Comparison of ENCODE assay signal across 8 cellular contexts in the genomic region with DNA sequence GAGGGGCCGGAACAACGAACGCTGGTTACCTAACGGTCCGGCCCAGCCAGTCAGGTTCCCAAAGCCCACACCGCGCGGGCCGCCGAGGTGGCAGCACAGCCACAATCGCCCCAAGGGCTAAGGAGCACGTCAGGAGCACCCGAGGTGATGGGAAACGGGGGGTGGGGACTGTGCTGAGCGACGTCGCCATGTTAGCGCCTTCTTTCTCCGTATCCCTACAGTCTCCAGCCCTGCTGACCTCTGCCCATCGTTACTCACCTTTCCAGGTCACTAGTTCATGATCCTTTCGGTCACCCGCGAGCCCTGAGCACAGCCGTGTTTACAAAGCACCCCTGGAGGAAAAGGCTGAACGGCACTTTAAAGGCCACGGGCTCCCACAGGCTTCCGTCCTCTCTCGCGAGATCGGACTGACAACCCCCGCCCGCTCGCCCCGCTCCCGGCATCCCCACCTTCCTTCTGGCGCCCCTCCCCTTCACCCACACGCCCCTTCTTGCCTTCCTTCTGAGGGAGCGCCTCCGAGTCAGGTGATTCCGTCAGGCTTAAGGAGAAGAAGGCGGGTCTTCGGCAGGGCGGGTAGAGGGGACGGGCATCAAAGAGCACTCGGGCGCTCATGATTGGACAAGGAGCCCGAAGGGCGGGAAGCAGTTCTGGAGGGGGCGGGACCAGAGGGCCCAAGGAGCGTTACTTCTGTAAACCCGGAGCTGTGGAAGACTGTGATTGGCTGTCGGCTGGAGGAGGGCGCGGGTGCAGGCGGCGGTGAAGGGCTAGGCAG. TPM values are rescaled to one million over a fixed set of nuclear protein-coding genes. Genes with fewer than 3 reads are reported as not detected.
DNase-seq lines count a peak whose midpoint lies in the region; ATAC-seq, FAIRE-seq and TF ChIP-seq lines count a peak whose summit lies in the region.

A gene with protein sequence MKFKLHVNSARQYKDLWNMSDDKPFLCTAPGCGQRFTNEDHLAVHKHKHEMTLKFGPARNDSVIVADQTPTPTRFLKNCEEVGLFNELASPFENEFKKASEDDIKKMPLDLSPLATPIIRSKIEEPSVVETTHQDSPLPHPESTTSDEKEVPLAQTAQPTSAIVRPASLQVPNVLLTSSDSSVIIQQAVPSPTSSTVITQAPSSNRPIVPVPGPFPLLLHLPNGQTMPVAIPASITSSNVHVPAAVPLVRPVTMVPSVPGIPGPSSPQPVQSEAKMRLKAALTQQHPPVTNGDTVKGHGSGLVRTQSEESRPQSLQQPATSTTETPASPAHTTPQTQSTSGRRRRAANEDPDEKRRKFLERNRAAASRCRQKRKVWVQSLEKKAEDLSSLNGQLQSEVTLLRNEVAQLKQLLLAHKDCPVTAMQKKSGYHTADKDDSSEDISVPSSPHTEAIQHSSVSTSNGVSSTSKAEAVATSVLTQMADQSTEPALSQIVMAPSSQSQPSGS (minus strand): TSS at position 412 of the 772 bp plus-strand sequence. CDS start 31,760 bp downstream, outside the sequence.

- peak; percentile 93 for ATAC-seq in GM18505 (IDR thresholded peaks at IDR 0.05; ENCODE audit: unreplicated experiment)
- peak; percentile 95 for ATAC-seq in HG02973 (IDR thresholded peaks at IDR 0.05; ENCODE audit: unreplicated experiment)
- peak; percentile 99 for ATAC-seq in right cardiac atrium

- H3K79me2 ChIP-seq in astrocyte (ENCODE audit: insufficient read depth, low read length) = peaks cover 49% of the 10 kb centered on the region

- intact Hi-C loops in right cardiac atrium (cut with DNase I) = no loop called here
- intact Hi-C loops in uterus (cut with DNase I; ENCODE audit: low total_unique reads) = no loop called here

- peaks cover 3% of the 10 kb centered on the region for H3K36me3 Mint-ChIP-seq in astrocyte (ENCODE audit: low read depth, unreplicated experiment)

- H2AFZ ChIP-seq in astrocyte (ENCODE audit: low read depth, low read length) = peak within 1 kb of the TSS; percentile 100

- H3K9me3 Mint-ChIP-seq in astrocyte (ENCODE audit: unreplicated experiment) = no peaks in the 10 kb centered on the region

- H3K27me3 ChIP-seq in astrocyte (ENCODE audit: insufficient read depth, low read length) (no peaks in the 10 kb centered on the region), right cardiac atrium (ENCODE audit: control insufficient read depth, insufficient read depth) (no peaks in the 10 kb centered on the region), uterus (no peaks in the 10 kb centered on the region)

- FAIRE-seq in astrocyte (lab: Jason Lieb, UNC) = peak; percentile 74

- DNase-seq in NCI-H2029 (lab: John Stamatoyannopoulos, UW) (peak; percentile 99), T-helper 22 cell (ENCODE audit: low read depth) (peak; percentile 99), astrocyte (ENCODE audit: low read depth) (peak; percentile 99), right cardiac atrium (peak; percentile 99), pulmonary artery endothelial cell (ENCODE audit: low read depth, low spot score) (peak; percentile 99), uterus (peak; percentile 98 to 99)

- H3K4me2 ChIP-seq in astrocyte (ENCODE audit: low read length) = peak within 1 kb of the TSS; percentile 90

- peak within 1 kb of the TSS; percentile 99 for H3K27ac ChIP-seq in astrocyte (ENCODE audit: low read depth, low read length)
- peak within 1 kb of the TSS; percentile 98 for H3K27ac ChIP-seq in right cardiac atrium (ENCODE audit: low read length)
- peak within 1 kb of the TSS; percentile 95 to 96 for H3K27ac ChIP-seq in uterus

- TF ChIP-seq CTCF in astrocyte (IDR thresholded peaks at IDR 0.05; ENCODE audit: insufficient read depth, low read depth, low read length) = no peak
- peak in 1 of 4 experiments; percentile 8 for TF ChIP-seq CTCF in uterus (IDR thresholded peaks at IDR 0.05)

- peak within 1 kb of the TSS; percentile 99 for H3K4me3 ChIP-seq in astrocyte (ENCODE audit: insufficient read depth, low read depth, low read length)
- H3K4me3 ChIP-seq in right cardiac atrium (ENCODE audit: low read length) = peak within 1 kb of the TSS; percentile 94
- H3K4me3 ChIP-seq in uterus = peak within 1 kb of the TSS; percentile 73 to 91

- H3K4me1 Mint-ChIP-seq in astrocyte (ENCODE audit: low read depth, unreplicated experiment) = no peaks in the 10 kb centered on the region

- H3K9ac ChIP-seq in astrocyte (ENCODE audit: low read length) = peak within 1 kb of the TSS; percentile 100

- peaks cover 35% of the 10 kb centered on the region for H4K20me1 ChIP-seq in astrocyte (ENCODE audit: insufficient read depth, low read length)

- TF ChIP-seq POLR2A in GM18505 (IDR thresholded peaks at IDR 0.05; ENCODE audit: borderline replicate concordance, extremely low read depth, insufficient read depth, insufficient read length) (peak; percentile 58), uterus (IDR thresholded peaks at IDR 0.05) (peak; percentile 64 to 94)

- H3K9me3 ChIP-seq in astrocyte (ENCODE audit: insufficient read depth, low read depth, low read length) = no peaks in the 10 kb centered on the region
- H3K9me3 ChIP-seq in right cardiac atrium (ENCODE audit: control insufficient read depth, low read length) = no peaks in the 10 kb centered on the region
- no peaks in the 10 kb centered on the region for H3K9me3 ChIP-seq in uterus

- no peaks in the 10 kb centered on the region for H3K27me3 Mint-ChIP-seq in astrocyte (ENCODE audit: low read depth, unreplicated experiment)

- H3K4me3 Mint-ChIP-seq in astrocyte (ENCODE audit: unreplicated experiment) = peak within 1 kb of the TSS; percentile 100

- WGBS in right cardiac atrium = under 1% methylated on average over 56 of the region's 56 CpGs

- H3K36me3 ChIP-seq in astrocyte (ENCODE audit: insufficient read depth, low read length) (no peaks in the 10 kb centered on the region), uterus (no peaks in the 10 kb centered on the region)

- H3K4me1 ChIP-seq in astrocyte (ENCODE audit: insufficient read depth, low read length) (peaks cover 7% of the 10 kb centered on the region), right cardiac atrium (ENCODE audit: control insufficient read depth, insufficient read depth, low read length) (no peaks in the 10 kb centered on the region), uterus (no peaks in the 10 kb centered on the region)

- peak within 1 kb of the TSS; percentile 100 for H3K27ac Mint-ChIP-seq in astrocyte (ENCODE audit: unreplicated experiment)

RNA-seq across cellular contexts. Expression of the gene that starts here (rescaled TPM):
- total RNA-seq in astrocyte = 54.7 and 55.8 TPM in 2 replicates
- total RNA-seq in right cardiac atrium = 10 to 100 TPM; 27.6 to 39.2 (median 30.9) TPM
- polyA plus RNA-seq in right cardiac atrium = 10.8 TPM
- total RNA-seq in pulmonary artery endothelial cell = 31.6 and 54.2 TPM in 2 replicates
- 100 to 1,000 TPM in 1 of 4 donors, 10 to 100 TPM in 3; 52.3 to 102 (median 79.2) TPM for total RNA-seq in uterus

Comparison
In these comparisons a context has a peak if more than half of its experiments do, and no peak if none do; other contexts are left out.
1. Peak in every context shown above with its lines: DNase-seq, ATAC-seq, H3K4me3 ChIP-seq and H3K27ac ChIP-seq.